12 cellular contexts compared by ENCODE assay signal in the genomic region with DNA sequence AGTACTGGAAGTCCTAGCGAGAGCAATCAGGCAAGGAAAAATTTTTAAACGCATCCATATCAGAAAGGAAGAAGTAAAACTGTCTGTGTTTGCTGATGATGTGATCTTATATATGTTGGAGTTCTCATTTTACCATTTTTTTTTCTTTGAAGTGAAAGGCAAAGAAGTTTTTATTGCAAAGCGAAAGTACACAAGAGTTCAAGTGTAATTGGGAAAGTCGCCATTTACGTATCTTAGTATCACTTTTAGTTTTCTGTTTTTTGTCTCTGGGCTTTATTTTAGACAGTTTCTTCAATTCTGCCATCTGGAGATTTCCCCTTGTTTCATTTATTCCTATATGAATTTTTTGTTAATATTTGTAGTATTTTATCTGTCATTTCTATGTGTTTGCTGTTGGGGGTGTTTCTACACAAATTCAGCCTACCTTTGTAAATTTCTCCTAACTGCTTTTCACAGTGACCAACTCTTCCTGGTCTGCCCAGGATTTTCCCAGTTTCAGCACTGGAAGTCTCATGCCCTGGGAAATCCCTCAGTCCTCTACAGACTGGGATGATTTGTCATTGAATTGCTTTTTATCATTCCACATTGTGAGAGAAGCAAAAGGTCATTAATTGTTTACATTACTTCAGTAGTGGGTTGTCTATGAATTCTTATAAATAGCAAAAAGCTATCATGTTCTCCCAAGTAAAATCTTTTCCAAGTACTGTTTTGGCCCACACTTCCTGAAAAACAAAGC. TPM values are rescaled to one million over a fixed set of nuclear protein-coding genes. Genes with fewer than 3 reads are reported as not detected.
A peak's percentile ranks its signal among the peaks of the same experiment; 100 is the strongest.
DNase-seq lines count a peak whose midpoint lies in the region; ATAC-seq and TF ChIP-seq lines count a peak whose summit lies in the region.
"Had no signal": no experiment of that assay in that cellular context is flagged by ENCODE, and none has a peak within 500 bp of the region (broad histone marks: within the 10 kb centered on the region; RNA-seq: fewer than 3 reads in every experiment).

No MANE protein-coding gene starts in this region.

- peak overlapping the region; percentile 86 for H2AFZ ChIP-seq in OCI-LY7 (ENCODE audit: low read length)

- H3K9me3 ChIP-seq in OCI-LY7 (ENCODE audit: low read length) (no peaks in the 10 kb centered on the region), right lobe of liver (no peaks in the 10 kb centered on the region), transverse colon (no peaks in the 10 kb centered on the region)

- peak overlapping the region; percentile 52 for H3K4me2 ChIP-seq in OCI-LY7 (ENCODE audit: low read length)

- no peak for TF ChIP-seq CTCF in GM12864 (IDR thresholded peaks at IDR 0.05; ENCODE audit: low read depth, low read length, missing control alignments)
- no peak for TF ChIP-seq CTCF in OCI-LY7 (conservative IDR thresholded peaks at IDR 0.05; ENCODE audit: low read length)
- TF ChIP-seq CTCF in right lobe of liver (IDR thresholded peaks at IDR 0.05): no peak
- no peak for TF ChIP-seq CTCF in transverse colon (IDR thresholded peaks at IDR 0.05)

- no peak for TF ChIP-seq EP300 in transverse colon (IDR thresholded peaks at IDR 0.05; ENCODE audit: low read depth)

- H4K20me1 ChIP-seq in OCI-LY7 (ENCODE audit: insufficient read depth, low read length): no peaks in the 10 kb centered on the region

- H3K27me3 ChIP-seq in right lobe of liver (no peaks in the 10 kb centered on the region), transverse colon (no peaks in the 10 kb centered on the region)

- peaks cover 5% of the 10 kb centered on the region for H3K4me1 Mint-ChIP-seq in activated CD4-positive, alpha-beta T cell treated with anti-CD3 and anti-CD28 coated beads, Interleukin-2, amount 10 ng/mL, durations not matched to agents 24 days and 14 days

- intact Hi-C loops in OCI-LY7 (cut with micrococcal nuclease; ENCODE audit: unreplicated experiment) (no loop called here), right lobe of liver (cut with DNase I) (no loop called here), transverse colon (cut with DNase I; ENCODE audit: low total_unique reads) (no loop called here)
- intact Hi-C loops in activated CD4-positive, alpha-beta T cell treated with anti-CD3 and anti-CD28 coated beads, Interleukin-2, amount 10 ng/mL, durations not matched to agents 24 days and 14 days (cut with micrococcal nuclease): no loop called here

- no peaks in the 10 kb centered on the region for H3K79me2 ChIP-seq in OCI-LY7 (ENCODE audit: insufficient read depth, low read depth, low read length)

- in situ Hi-C loops in transverse colon (cut with MboI; ENCODE audit: low pct_ligation_motif_present in 1 of 4, low pct_unique_long_range_greater_than_20kb in 1 of 4, low sequenced_read_pairs in 3 of 4): no loop called here

- H3K27ac ChIP-seq in OCI-LY7 (ENCODE audit: low read depth, low read length, poor library complexity, severe bottlenecking) (no peak overlapping the region), right lobe of liver (peak overlapping the region; percentile 39 to 53 (median 47)), transverse colon (peak overlapping the region in 1 of 4 donors; percentile 8)

- no peaks in the 10 kb centered on the region for H3K27me3 Mint-ChIP-seq in activated CD4-positive, alpha-beta T cell treated with anti-CD3 and anti-CD28 coated beads, Interleukin-2, amount 10 ng/mL, durations not matched to agents 24 days and 14 days

- H3K36me3 Mint-ChIP-seq in activated CD4-positive, alpha-beta T cell treated with anti-CD3 and anti-CD28 coated beads, Interleukin-2, amount 10 ng/mL, durations not matched to agents 24 days and 14 days (ENCODE audit: low read depth): no peaks in the 10 kb centered on the region

- ATAC-seq in GM21723 (IDR thresholded peaks at IDR 0.05; ENCODE audit: unreplicated experiment) (peak; percentile 65), right lobe of liver (peak; percentile 49 to 89 (median 62))
- ATAC-seq: left cardiac atrium had no signal

- H3K4me1 ChIP-seq in OCI-LY7 (ENCODE audit: insufficient read depth, low read length, poor library complexity, severe bottlenecking) (no peaks in the 10 kb centered on the region), right lobe of liver (no peaks in the 10 kb centered on the region), transverse colon (peaks cover 0 to 4% (median 0%) of the 10 kb centered on the region in 4 donors)

- WGBS in right lobe of liver (ENCODE audit: insufficient coverage, low coverage, low lambda C conversion rate, missing lambda C conversion rate): 45% methylated on average over 5 of the region's 5 CpGs
- 51 to 72% methylated on average over 5 of the region's 5 CpGs for WGBS in transverse colon (ENCODE audit: low coverage in 1 of 2), 2 donors

- no peak overlapping the region for H3K4me3 Mint-ChIP-seq in activated CD4-positive, alpha-beta T cell treated with anti-CD3 and anti-CD28 coated beads, Interleukin-2, amount 10 ng/mL, durations not matched to agents 24 days and 14 days

- no peaks in the 10 kb centered on the region for H3K36me3 ChIP-seq in OCI-LY7 (ENCODE audit: insufficient read depth, low read length)
- H3K36me3 ChIP-seq in right lobe of liver: no peaks in the 10 kb centered on the region
- no peaks in the 10 kb centered on the region for H3K36me3 ChIP-seq in transverse colon

- H3K9me3 Mint-ChIP-seq in activated CD4-positive, alpha-beta T cell treated with anti-CD3 and anti-CD28 coated beads, Interleukin-2, amount 10 ng/mL, durations not matched to agents 24 days and 14 days: no peaks in the 10 kb centered on the region

- H3K9me2 ChIP-seq in OCI-LY7 (ENCODE audit: insufficient read depth, low read length): no peaks in the 10 kb centered on the region

- peak overlapping the region; percentile 34; the same call in 1 of the 2 replicates for H3K4me3 ChIP-seq in GM12864 (ENCODE audit: low read depth, low read length)
- H3K4me3 ChIP-seq in OCI-LY7 (ENCODE audit: low read depth, low read length, poor library complexity, severe bottlenecking): peak overlapping the region; percentile 51
- peak overlapping the region in 2 of 3 donors; percentile 26 to 31 for H3K4me3 ChIP-seq in right lobe of liver
- H3K4me3 ChIP-seq in transverse colon: no peak overlapping the region

- no peak overlapping the region for H3K27ac Mint-ChIP-seq in activated CD4-positive, alpha-beta T cell treated with anti-CD3 and anti-CD28 coated beads, Interleukin-2, amount 10 ng/mL, durations not matched to agents 24 days and 14 days

- no TSS peak for BruUV-seq in OCI-LY7 (replicated peaks; lab: Mats Ljungman, UMichigan)

- CTCF ChIA-PET in OCI-LY7 (lab: Charles Lee; ENCODE audit: unreplicated experiment): no interaction called here

- TF ChIP-seq POLR2A in right lobe of liver (IDR thresholded peaks at IDR 0.05) (no peak), transverse colon (IDR thresholded peaks at IDR 0.05) (no peak)

- DNase-seq in GM12864 (ENCODE audit: low read depth) (no peak), OCI-LY7 (ENCODE audit: low spot score) (no peak), right lobe of liver (no peak), A172 (ENCODE audit: low spot score) (no peak), transverse colon (no peak)
- DNase-seq in activated CD4-positive, alpha-beta T cell treated with anti-CD3 and anti-CD28 coated beads, Interleukin-2, amount 10 ng/mL, durations not matched to agents 24 days and 14 days: no peak
- DNase-seq in activated CD8-positive, alpha-beta memory T cell treated with anti-CD3 and anti-CD28 coated beads, Interleukin-2, amount 50 U/mL, for 48 hours: no peak
- DNase-seq: amniotic stem cell; left cardiac atrium; nucleus accumbens; stimulated activated naive CD4-positive, alpha-beta T cell had no signal

- POLR2A ChIA-PET in OCI-LY7 (lab: Charles Lee): interaction anchor here (0.9 to 1.4 kb wide), 4 partner anchors 10 to 98 kb away, joined by 3 to 7 read pairs (median 4); no protein-coding TSS in a partner anchor

RNA-seq across cellular contexts. Expression of a gene that starts 23.2 kb away (rescaled TPM):
- total RNA-seq in OCI-LY7 (2014; rRNA removed; shearing (Covaris generic)): 14.3 and 20.4 TPM in 2 replicates
- total RNA-seq in OCI-LY7 (2022): 31.6 and 32.8 TPM in 2 replicates
- 10 to 100 TPM; 12.4 to 19.7 (median 16.5) TPM for total RNA-seq in right lobe of liver
- total RNA-seq in A172 (2014; rRNA removed; shearing (Covaris generic)): 53.1 and 62.2 TPM in 2 replicates
- total RNA-seq in activated CD4-positive, alpha-beta T cell treated with anti-CD3 and anti-CD28 coated beads, Interleukin-2, amount 10 ng/mL, durations not matched to agents 24 days and 14 days: 19.1 and 20.0 TPM in 2 replicates
- total RNA-seq in transverse colon: 10 to 100 TPM; 15.7 to 28.9 (median 21.2) TPM

RNA-seq across cellular contexts. Expression of a gene that starts 59.4 kb away (rescaled TPM):
- 0.82 and 1.4 TPM in 2 replicates for total RNA-seq in OCI-LY7 (2014; rRNA removed; shearing (Covaris generic))
- total RNA-seq in OCI-LY7 (2022) (1.2 TPM in 2 replicates), right lobe of liver (1 to 10 TPM in 5 of 6 experiments, under 1 TPM in 1; 0.86 to 6.1 (median 4.0) TPM), transverse colon (1 to 10 TPM; 3.0 to 6.2 (median 4.7) TPM)
- total RNA-seq in A172 (2014; rRNA removed; shearing (Covaris generic)): 24.1 and 27.9 TPM in 2 replicates
- not detected in 2 replicates for total RNA-seq in activated CD4-positive, alpha-beta T cell treated with anti-CD3 and anti-CD28 coated beads, Interleukin-2, amount 10 ng/mL, durations not matched to agents 24 days and 14 days

Comparison
In these comparisons a context has a peak if more than half of its experiments do, and no peak if none do; other contexts are left out.
1. H3K4me3 ChIP-seq: peak in GM12864 (single experiment), OCI-LY7 (single experiment) and right lobe of liver (2 of 3); none in transverse colon (0 of 4).